ENCODE assay signal across 18 cellular contexts in the genomic region with DNA sequence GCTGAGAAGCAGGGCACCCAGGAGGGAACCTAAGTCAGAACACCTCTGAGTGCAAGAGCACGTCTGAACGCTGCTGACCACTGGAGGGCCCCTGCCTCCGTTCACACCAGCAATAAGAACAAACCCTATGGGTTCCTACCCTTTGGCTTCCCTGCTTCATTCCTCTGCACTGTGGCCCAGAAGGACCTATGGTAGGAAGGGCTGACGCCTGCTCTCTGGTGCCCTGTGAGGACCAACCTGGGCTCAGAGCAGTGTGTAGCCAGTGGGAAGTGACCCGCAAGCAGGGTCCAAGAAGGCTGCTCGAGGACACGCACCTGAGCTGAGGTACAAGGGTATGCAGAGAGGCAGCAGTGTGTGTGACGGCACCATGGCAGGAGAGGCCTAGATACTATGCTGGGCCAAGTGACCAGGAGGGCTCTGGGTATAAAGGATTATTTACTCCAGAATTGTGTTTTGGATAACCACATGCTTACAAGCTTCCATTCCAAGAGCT.
DNase-seq lines count a peak whose midpoint lies in the region; ATAC-seq and TF ChIP-seq lines count a peak whose summit lies in the region.
"Had no signal": no experiment of that assay in that cellular context is flagged by ENCODE, and none has a peak within 500 bp of the region (broad histone marks: within the 10 kb centered on the region; RNA-seq: fewer than 3 reads in every experiment).

No MANE protein-coding gene starts in this region.

- peaks cover 15 to 18% of the 10 kb centered on the region in 2 experiments for H3K4me1 ChIP-seq in trophoblast cell (ENCODE audit: control insufficient read depth in 1 of 2, insufficient read depth in 2 of 2, low read length in 2 of 2)

- peaks cover 53 to 64% of the 10 kb centered on the region in 2 experiments for H3K36me3 ChIP-seq in trophoblast cell (ENCODE audit: control insufficient read depth in 1 of 2, insufficient read depth in 2 of 2, low read length in 2 of 2)

- H2BK120ac ChIP-seq in trophoblast cell (ENCODE audit: insufficient read depth, low read length, poor library complexity) = no peak overlapping the region

- no peak overlapping the region for H2AFZ ChIP-seq in trophoblast cell (ENCODE audit: insufficient read depth, low read length, poor library complexity)

- H3K36me3 Mint-ChIP-seq in activated naive CD8-positive, alpha-beta T cell treated with anti-CD3 and anti-CD28 coated beads for 36 hours = peaks cover 14% of the 10 kb centered on the region
- H3K36me3 Mint-ChIP-seq in activated naive CD8-positive, alpha-beta T cell treated with anti-CD3 and anti-CD28 coated beads, Interleukin-2, amount 50 U/mL, for 24 hours (ENCODE audit: low read depth) = peaks cover 35% of the 10 kb centered on the region
- peaks cover 83% of the 10 kb centered on the region for H3K36me3 Mint-ChIP-seq in activated B cell treated with CpG ODN at 0.5 μM for 24 hours (ENCODE audit: low read depth)
- H3K36me3 Mint-ChIP-seq in memory B cell = peaks cover 39% of the 10 kb centered on the region
- H3K36me3 Mint-ChIP-seq in type B pancreatic cell = peaks cover 21% of the 10 kb centered on the region

- no peak overlapping the region for H3K4me2 ChIP-seq in trophoblast cell (ENCODE audit: low read length)
- H3K4me2 ChIP-seq: KMS-11 had no signal

- H3K27me3 ChIP-seq in trophoblast cell (ENCODE audit: insufficient read depth, low read length) = no peaks in the 10 kb centered on the region

- H2BK12ac ChIP-seq in trophoblast cell (ENCODE audit: low read length) = no peak overlapping the region

- no peak overlapping the region for H4K8ac ChIP-seq in trophoblast cell (ENCODE audit: low read depth, low read length)

- peaks cover 3% of the 10 kb centered on the region for H3K79me1 ChIP-seq in trophoblast cell (ENCODE audit: low read length)

- H4K91ac ChIP-seq in trophoblast cell (ENCODE audit: low read depth, low read length) = no peak overlapping the region

- H3K23ac ChIP-seq in trophoblast cell (ENCODE audit: low read length) = no peak overlapping the region

- H3K9me3 ChIP-seq in trophoblast cell (ENCODE audit: insufficient read depth, low read depth, low read length) = peaks cover 2% of the 10 kb centered on the region

- CTCF ChIA-PET in activated B cell treated with CpG ODN at 0.5 μM for 24 hours (lab: Charles Lee) = interaction anchor here (1.7 kb wide), 1 partner anchor 74 kb away, joined by 3 read pairs; no protein-coding TSS in a partner anchor

- POLR2A ChIA-PET in activated B cell treated with CpG ODN at 0.5 μM for 24 hours (lab: Charles Lee) = interaction anchor here (0.8 to 6.2 kb wide), 5 partner anchors 68 to 119 kb away, joined by 3 to 66 read pairs (median 15); a partner anchor contains a TSS

- no peak overlapping the region for H3K4me3 Mint-ChIP-seq in activated naive CD8-positive, alpha-beta T cell treated with anti-CD3 and anti-CD28 coated beads for 36 hours
- no peak overlapping the region for H3K4me3 Mint-ChIP-seq in activated naive CD8-positive, alpha-beta T cell treated with anti-CD3 and anti-CD28 coated beads, Interleukin-2, amount 50 U/mL, for 24 hours
- H3K4me3 Mint-ChIP-seq in activated B cell treated with CpG ODN at 0.5 μM for 24 hours (peak overlapping the region; percentile 71), memory B cell (peak overlapping the region; percentile 75), type B pancreatic cell (no peak overlapping the region)
- H3K4me3 Mint-ChIP-seq: CD14-positive monocyte had no signal

- intact Hi-C loops in activated B cell treated with CpG ODN at 0.5 μM for 24 hours (cut with micrococcal nuclease) = loop anchor here (2.0 to 5.0 kb wide), 7 partner anchors 42 to 262 kb away; a partner anchor contains a TSS

- H2AK5ac ChIP-seq in trophoblast cell (ENCODE audit: low read length) = no peak overlapping the region

- H3K4me1 Mint-ChIP-seq in activated naive CD8-positive, alpha-beta T cell treated with anti-CD3 and anti-CD28 coated beads for 36 hours = no peaks in the 10 kb centered on the region
- H3K4me1 Mint-ChIP-seq in activated naive CD8-positive, alpha-beta T cell treated with anti-CD3 and anti-CD28 coated beads, Interleukin-2, amount 50 U/mL, for 24 hours = peaks cover 7% of the 10 kb centered on the region
- peaks cover 71% of the 10 kb centered on the region for H3K4me1 Mint-ChIP-seq in activated B cell treated with CpG ODN at 0.5 μM for 24 hours
- peaks cover 41% of the 10 kb centered on the region for H3K4me1 Mint-ChIP-seq in memory B cell
- H3K4me1 Mint-ChIP-seq in type B pancreatic cell (ENCODE audit: unreplicated experiment) = no peaks in the 10 kb centered on the region

- TF ChIP-seq CTCF in activated B cell treated with CpG ODN at 0.5 μM for 24 hours (IDR thresholded peaks at IDR 0.05) = no peak
- no peak for TF ChIP-seq CTCF in type B pancreatic cell (conservative IDR thresholded peaks at IDR 0.05)

- WGBS in trophoblast cell (ENCODE audit: extremely low coverage, insufficient coverage, insufficient read length) = no CpG with 5 or more reads among the region's 8 CpGs

- H3K9ac ChIP-seq in trophoblast cell (ENCODE audit: low read length) = no peak overlapping the region
- H3K9ac ChIP-seq: KMS-11 had no signal

- H3K9me3 Mint-ChIP-seq in activated naive CD8-positive, alpha-beta T cell treated with anti-CD3 and anti-CD28 coated beads for 36 hours = no peaks in the 10 kb centered on the region
- H3K9me3 Mint-ChIP-seq in activated naive CD8-positive, alpha-beta T cell treated with anti-CD3 and anti-CD28 coated beads, Interleukin-2, amount 50 U/mL, for 24 hours = no peaks in the 10 kb centered on the region
- H3K9me3 Mint-ChIP-seq in activated B cell treated with CpG ODN at 0.5 μM for 24 hours = peaks cover 3% of the 10 kb centered on the region
- H3K9me3 Mint-ChIP-seq in memory B cell = peaks cover 1% of the 10 kb centered on the region
- no peaks in the 10 kb centered on the region for H3K9me3 Mint-ChIP-seq in type B pancreatic cell
- H3K9me3 Mint-ChIP-seq: CD14-positive monocyte had no signal

- H2BK5ac ChIP-seq in trophoblast cell (ENCODE audit: low read depth, low read length, poor library complexity) = no peak overlapping the region

- H4K12ac ChIP-seq in trophoblast cell (ENCODE audit: low read depth, low read length) = no peak overlapping the region

- H3K27ac Mint-ChIP-seq in activated naive CD8-positive, alpha-beta T cell treated with anti-CD3 and anti-CD28 coated beads for 36 hours = peak overlapping the region; percentile 28
- H3K27ac Mint-ChIP-seq in activated naive CD8-positive, alpha-beta T cell treated with anti-CD3 and anti-CD28 coated beads, Interleukin-2, amount 50 U/mL, for 24 hours = no peak overlapping the region
- H3K27ac Mint-ChIP-seq in activated B cell treated with CpG ODN at 0.5 μM for 24 hours (peak overlapping the region; percentile 95), memory B cell (peak overlapping the region; percentile 98), type B pancreatic cell (no peak overlapping the region)

- H3K4me3 ChIP-seq in trophoblast cell (ENCODE audit: low read depth, low read length) = no peak overlapping the region

- H3K27me3 Mint-ChIP-seq in activated naive CD8-positive, alpha-beta T cell treated with anti-CD3 and anti-CD28 coated beads for 36 hours = no peaks in the 10 kb centered on the region
- no peaks in the 10 kb centered on the region for H3K27me3 Mint-ChIP-seq in activated naive CD8-positive, alpha-beta T cell treated with anti-CD3 and anti-CD28 coated beads, Interleukin-2, amount 50 U/mL, for 24 hours
- H3K27me3 Mint-ChIP-seq in activated B cell treated with CpG ODN at 0.5 μM for 24 hours (no peaks in the 10 kb centered on the region), memory B cell (no peaks in the 10 kb centered on the region), type B pancreatic cell (no peaks in the 10 kb centered on the region)

- H3K27ac ChIP-seq in trophoblast cell (ENCODE audit: low read depth, low read length) = no peak overlapping the region
- H3K27ac ChIP-seq: KMS-11 had no signal

- DNase-seq in activated naive CD8-positive, alpha-beta T cell treated with anti-CD3 and anti-CD28 coated beads for 36 hours = no peak
- DNase-seq in activated naive CD8-positive, alpha-beta T cell treated with anti-CD3 and anti-CD28 coated beads, Interleukin-2, amount 50 U/mL, for 24 hours = no peak
- DNase-seq in activated B cell treated with CpG ODN at 0.5 μM for 24 hours (no peak), memory B cell (ENCODE audit: low spot score in 2 of 2) (no peak), type B pancreatic cell (ENCODE audit: extremely low spot score, unreplicated experiment) (peak; percentile 36), trophoblast cell (no peak)
- DNase-seq: COR-L47; MM.1S; NCI-H1105; NCI-H1694 treated with DMSO at 0.1 percent for 48 hours; NCI-H345; NCI-H526 treated with DMSO at 0.1 percent for 48 hours; NK-92 treated with Interleukin-12 subunit alpha and Interleukin-12 subunit beta, amount 100 ng/mL, for 24 hours; OCI-M1 had no signal

- H3K79me2 ChIP-seq in trophoblast cell (ENCODE audit: control insufficient read depth, insufficient read depth, low read length, poor library complexity) = no peaks in the 10 kb centered on the region

- no peak overlapping the region for H3K4ac ChIP-seq in trophoblast cell (ENCODE audit: low read depth, low read length)

- H3K14ac ChIP-seq in trophoblast cell (ENCODE audit: low read length) = no peak overlapping the region

- ATAC-seq in activated naive CD8-positive, alpha-beta T cell treated with anti-CD3 and anti-CD28 coated beads, Interleukin-2, amount 50 U/mL, for 24 hours = no peak
- ATAC-seq in activated B cell treated with CpG ODN at 0.5 μM for 24 hours (ENCODE audit: low read depth) = no peak
- no peak for ATAC-seq in memory B cell (ENCODE audit: low read depth)
- ATAC-seq in GM19351 (IDR thresholded peaks at IDR 0.05; ENCODE audit: unreplicated experiment) = no peak
- no peak for ATAC-seq in HG02884 (IDR thresholded peaks at IDR 0.05; ENCODE audit: unreplicated experiment)

- H3K18ac ChIP-seq in trophoblast cell (ENCODE audit: low read length) = no peak overlapping the region

Comparison
In these comparisons a context has a peak if more than half of its experiments do, and no peak if none do; other contexts are left out.
1. H3K27ac Mint-ChIP-seq: peak in activated naive CD8-positive, alpha-beta T cell treated with anti-CD3 and anti-CD28 coated beads for 36 hours (single experiment), activated B cell treated with CpG ODN at 0.5 μM for 24 hours (single experiment) and memory B cell (single experiment); none in activated naive CD8-positive, alpha-beta T cell treated with anti-CD3 and anti-CD28 coated beads, Interleukin-2, amount 50 U/mL, for 24 hours (single experiment) and type B pancreatic cell (single experiment).
2. H3K4me3 Mint-ChIP-seq: peak in activated B cell treated with CpG ODN at 0.5 μM for 24 hours (single experiment) and memory B cell (single experiment); none in activated naive CD8-positive, alpha-beta T cell treated with anti-CD3 and anti-CD28 coated beads for 36 hours (single experiment), activated naive CD8-positive, alpha-beta T cell treated with anti-CD3 and anti-CD28 coated beads, Interleukin-2, amount 50 U/mL, for 24 hours (single experiment) and type B pancreatic cell (single experiment).